ENCODE assay signal across 8 cellular contexts in genomic region chr10:48981310-48981907, GRCh38. TPM values are rescaled to one million over a fixed set of nuclear protein-coding genes. Genes with fewer than 3 reads are reported as not detected.
A peak's percentile ranks its signal among the peaks of the same experiment; 100 is the strongest.
DNase-seq lines count a peak whose midpoint lies in the region; ATAC-seq and TF ChIP-seq lines count a peak whose summit lies in the region.

No MANE protein-coding gene starts in this region.

- H3K4me1 ChIP-seq in parathyroid adenoma, result peaks cover 9% of the 10 kb centered on the region

- H3K4me2 ChIP-seq in parathyroid adenoma (ENCODE audit: low read length), result no peak overlapping the region

- DNase-seq in AG10803 (ENCODE audit: low read depth), result peak; percentile 26
- DNase-seq in GM13977 (ENCODE audit: low spot score), result peak; percentile 68
- DNase-seq in NCI-H748 (lab: John Stamatoyannopoulos, UW; ENCODE audit: unreplicated experiment), result peak; percentile 63
- peak; percentile 19 for DNase-seq in activated T-helper 1 cell treated with anti-CD3 and anti-CD28 coated beads, Interleukin-12 subunit alpha, Interleukin-12 subunit beta, Interleukin-2, Interleukin-4 antibody, amounts not matched to agents 30 ng/mL and 10 ng/mL and 1 ng/mL, durations not matched to agents 14 hours and 24 hours and 36 hours (ENCODE audit: low spot score)
- DNase-seq in glomerular endothelial cell (ENCODE audit: extremely low read depth, low read depth, low spot score), result peak; percentile 16

- in situ Hi-C loops in GM13977 (cut with MboI; ENCODE audit: low pct_unique_long_range_greater_than_20kb, low sequenced_read_pairs, unreplicated experiment), result loop anchor here (25.0 kb wide), 1 partner anchor 531 kb away; no protein-coding TSS in a partner anchor

- ATAC-seq in HG03520 (IDR thresholded peaks at IDR 0.05; ENCODE audit: unreplicated experiment) (no peak), HG02884 (IDR thresholded peaks at IDR 0.05; ENCODE audit: unreplicated experiment) (no peak)

- H3K27me3 Mint-ChIP-seq in activated T-helper 1 cell treated with anti-CD3 and anti-CD28 coated beads, Interleukin-12 subunit alpha, Interleukin-12 subunit beta, Interleukin-2, Interleukin-4 antibody, amounts not matched to agents 30 ng/mL and 10 ng/mL and 1 ng/mL, durations not matched to agents 14 hours and 24 hours and 36 hours (ENCODE audit: insufficient read depth), result peaks cover 2% of the 10 kb centered on the region

- H3K4me3 Mint-ChIP-seq in activated T-helper 1 cell treated with anti-CD3 and anti-CD28 coated beads, Interleukin-12 subunit alpha, Interleukin-12 subunit beta, Interleukin-2, Interleukin-4 antibody, amounts not matched to agents 30 ng/mL and 10 ng/mL and 1 ng/mL, durations not matched to agents 14 hours and 24 hours and 36 hours, result no peak overlapping the region

- H2AFZ ChIP-seq in parathyroid adenoma, result peak overlapping the region; percentile 55

- no peak overlapping the region for H3K27ac ChIP-seq in parathyroid adenoma

- TF ChIP-seq CTCF in AG10803 (conservative IDR thresholded peaks at IDR 0.05; ENCODE audit: low read length) (peak; percentile 84), GM13977 (IDR thresholded peaks at IDR 0.05; ENCODE audit: extremely low read depth, insufficient read depth, missing control alignments) (peak; percentile 75), parathyroid adenoma (IDR thresholded peaks at IDR 0.05) (peak; percentile 95)

- no peaks in the 10 kb centered on the region for H3K36me3 ChIP-seq in parathyroid adenoma (ENCODE audit: control insufficient read depth, insufficient read depth, low read length)

- no peaks in the 10 kb centered on the region for H3K4me1 Mint-ChIP-seq in activated T-helper 1 cell treated with anti-CD3 and anti-CD28 coated beads, Interleukin-12 subunit alpha, Interleukin-12 subunit beta, Interleukin-2, Interleukin-4 antibody, amounts not matched to agents 30 ng/mL and 10 ng/mL and 1 ng/mL, durations not matched to agents 14 hours and 24 hours and 36 hours (ENCODE audit: low read depth)

- H3K9ac ChIP-seq in parathyroid adenoma, result no peak overlapping the region

- no peaks in the 10 kb centered on the region for H3K27me3 ChIP-seq in parathyroid adenoma (ENCODE audit: control insufficient read depth, insufficient read depth, low read length)

- intact Hi-C loops in activated T-helper 1 cell treated with anti-CD3 and anti-CD28 coated beads, Interleukin-12 subunit alpha, Interleukin-12 subunit beta, Interleukin-2, Interleukin-4 antibody, amounts not matched to agents 30 ng/mL and 10 ng/mL and 1 ng/mL, durations not matched to agents 14 hours and 24 hours and 36 hours (cut with micrococcal nuclease), result loop anchor here (1.0 to 10.0 kb wide), 6 partner anchors 183 to 537 kb away; no protein-coding TSS in a partner anchor

- H3K36me3 Mint-ChIP-seq in activated T-helper 1 cell treated with anti-CD3 and anti-CD28 coated beads, Interleukin-12 subunit alpha, Interleukin-12 subunit beta, Interleukin-2, Interleukin-4 antibody, amounts not matched to agents 30 ng/mL and 10 ng/mL and 1 ng/mL, durations not matched to agents 14 hours and 24 hours and 36 hours (ENCODE audit: low read depth), result no peaks in the 10 kb centered on the region

- H3K9me3 Mint-ChIP-seq in activated T-helper 1 cell treated with anti-CD3 and anti-CD28 coated beads, Interleukin-12 subunit alpha, Interleukin-12 subunit beta, Interleukin-2, Interleukin-4 antibody, amounts not matched to agents 30 ng/mL and 10 ng/mL and 1 ng/mL, durations not matched to agents 14 hours and 24 hours and 36 hours, result no peaks in the 10 kb centered on the region

- no peak overlapping the region for H3K27ac Mint-ChIP-seq in activated T-helper 1 cell treated with anti-CD3 and anti-CD28 coated beads, Interleukin-12 subunit alpha, Interleukin-12 subunit beta, Interleukin-2, Interleukin-4 antibody, amounts not matched to agents 30 ng/mL and 10 ng/mL and 1 ng/mL, durations not matched to agents 14 hours and 24 hours and 36 hours

- H3K9me3 ChIP-seq in parathyroid adenoma (ENCODE audit: control insufficient read depth, low read length), result no peaks in the 10 kb centered on the region

- H3K4me3 ChIP-seq in AG10803 (ENCODE audit: low read length) (no peak overlapping the region), parathyroid adenoma (ENCODE audit: low read depth, low read length) (no peak overlapping the region)

- H3K79me2 ChIP-seq in parathyroid adenoma, result no peaks in the 10 kb centered on the region

RNA-seq across cellular contexts. Expression of gene LRRC18, which starts 41.8 kb away (rescaled TPM):
- not detected in 2 replicates for total RNA-seq in activated T-helper 1 cell treated with anti-CD3 and anti-CD28 coated beads, Interleukin-12 subunit alpha, Interleukin-12 subunit beta, Interleukin-2, Interleukin-4 antibody, amounts not matched to agents 30 ng/mL and 10 ng/mL and 1 ng/mL, durations not matched to agents 14 hours and 24 hours and 36 hours
- not detected in 2 replicates for total RNA-seq in glomerular endothelial cell

Comparison
In these comparisons a context has a peak if more than half of its experiments do, and no peak if none do; other contexts are left out.
1. DNase-seq: peak in every context shown above with its lines; median percentile 68 in GM13977; 63 in NCI-H748; 26 in AG10803; 19 in activated T-helper 1 cell treated with anti-CD3 and anti-CD28 coated beads, Interleukin-12 subunit alpha, Interleukin-12 subunit beta, Interleukin-2, Interleukin-4 antibody, amounts not matched to agents 30 ng/mL and 10 ng/mL and 1 ng/mL, durations not matched to agents 14 hours and 24 hours and 36 hours; 16 in glomerular endothelial cell.